15 cellular contexts compared by ENCODE assay signal in genomic region chr13:92767468-92767867, GRCh38.
DNase-seq lines count a peak whose midpoint lies in the region; ATAC-seq and TF ChIP-seq lines count a peak whose summit lies in the region.
"Had no signal": no experiment of that assay in that cellular context is flagged by ENCODE, and none has a peak within 500 bp of the region (broad histone marks: within the 10 kb centered on the region; RNA-seq: fewer than 3 reads in every experiment).

No MANE protein-coding gene starts in this region.

- H2AFZ ChIP-seq in mesenchymal stem cell (ENCODE audit: low read depth, low read length), result no peak overlapping the region
- no peak overlapping the region for H2AFZ ChIP-seq in mammary epithelial cell (ENCODE audit: low read depth, low read length)

- H3K4me1 Mint-ChIP-seq in CD14-positive monocyte, result no peaks in the 10 kb centered on the region
- H3K4me1 Mint-ChIP-seq in activated naive CD4-positive, alpha-beta T cell treated with anti-CD3 and anti-CD28 coated beads for 36 hours (ENCODE audit: low read depth), result no peaks in the 10 kb centered on the region
- H3K4me1 Mint-ChIP-seq: IgD-negative memory B cell had no signal

- H3K27me3 ChIP-seq in mesenchymal stem cell (ENCODE audit: control insufficient read depth in 1 of 2, insufficient read depth in 1 of 2, low read length in 2 of 2) (no peaks in the 10 kb centered on the region), mammary epithelial cell (ENCODE audit: insufficient read depth, low read length) (no peaks in the 10 kb centered on the region)
- H3K27me3 ChIP-seq: BLaER1 had no signal

- in situ Hi-C loops in mammary epithelial cell (cut with MboI; ENCODE audit: low sequenced_read_pairs in 2 of 2), result no loop called here

- H2BK12ac ChIP-seq in mesenchymal stem cell (ENCODE audit: low read length in 2 of 2), result no peak overlapping the region

- no peak overlapping the region for H3K4me3 Mint-ChIP-seq in CD14-positive monocyte
- no peak overlapping the region for H3K4me3 Mint-ChIP-seq in activated naive CD4-positive, alpha-beta T cell treated with anti-CD3 and anti-CD28 coated beads for 36 hours
- H3K4me3 Mint-ChIP-seq: IgD-negative memory B cell had no signal

- H4K8ac ChIP-seq in mesenchymal stem cell (ENCODE audit: low read length), result no peak overlapping the region

- no peaks in the 10 kb centered on the region for H3K4me1 ChIP-seq in mesenchymal stem cell (ENCODE audit: control insufficient read depth, insufficient read depth, low read depth, low read length)
- H3K4me1 ChIP-seq in mammary epithelial cell (ENCODE audit: insufficient read depth, low read length), result no peaks in the 10 kb centered on the region
- H3K4me1 ChIP-seq: BLaER1 had no signal

- ATAC-seq in GM18867 (IDR thresholded peaks at IDR 0.05; ENCODE audit: unreplicated experiment) (peak; percentile 87), HG03432 (IDR thresholded peaks at IDR 0.05; ENCODE audit: unreplicated experiment) (peak; percentile 85)

- H3K79me2 ChIP-seq in mammary epithelial cell (ENCODE audit: insufficient read depth, low read length), result no peaks in the 10 kb centered on the region

- peaks cover 12 to 24% (median 22%) of the 10 kb centered on the region in 7 donors for H3K9me3 Mint-ChIP-seq in CD14-positive monocyte
- H3K9me3 Mint-ChIP-seq in activated naive CD4-positive, alpha-beta T cell treated with anti-CD3 and anti-CD28 coated beads for 36 hours, result peaks cover 4% of the 10 kb centered on the region

- no peaks in the 10 kb centered on the region for H4K20me1 ChIP-seq in mammary epithelial cell (ENCODE audit: insufficient read depth, low read length)
- H4K20me1 ChIP-seq: BLaER1 had no signal

- H3K4me3 ChIP-seq in mesenchymal stem cell (ENCODE audit: insufficient read depth in 1 of 2, low read depth in 1 of 2, low read length in 2 of 2) (no peak overlapping the region), mammary epithelial cell (replicated peaks in 1 of 3; ENCODE audit: insufficient read depth in 1 of 3, low read depth in 2 of 3, low read length in 3 of 3) (no peak overlapping the region)
- H3K4me3 ChIP-seq: BLaER1 had no signal

- H2AK5ac ChIP-seq in mesenchymal stem cell (ENCODE audit: low read length, severe bottlenecking), result no peak overlapping the region

- no peak overlapping the region for H4K91ac ChIP-seq in mesenchymal stem cell (ENCODE audit: low read length)

- no peak for TF ChIP-seq CTCF in CD14-positive monocyte (IDR thresholded peaks at IDR 0.05)
- no peak for TF ChIP-seq CTCF in mammary epithelial cell (conservative IDR thresholded peaks at IDR 0.05 in 1 of 2, IDR thresholded peaks at IDR 0.05 in 1 of 2; ENCODE audit: extremely low read depth in 1 of 2, insufficient read depth in 1 of 2, low read depth in 1 of 2, low read length in 2 of 2)

- H3K27me3 Mint-ChIP-seq in CD14-positive monocyte (ENCODE audit: low read depth in 3 of 3), result peaks cover 0 to 3% (median 0%) of the 10 kb centered on the region in 3 donors
- H3K27me3 Mint-ChIP-seq in activated naive CD4-positive, alpha-beta T cell treated with anti-CD3 and anti-CD28 coated beads for 36 hours (ENCODE audit: low read depth), result no peaks in the 10 kb centered on the region
- H3K27me3 Mint-ChIP-seq: IgD-negative memory B cell had no signal

- H3K23ac ChIP-seq in mesenchymal stem cell (ENCODE audit: low read length in 2 of 2), result no peak overlapping the region

- CTCF ChIA-PET in mammary epithelial cell (lab: Charles Lee; ENCODE audit: low non-redundant PET), result no interaction called here
- CTCF ChIA-PET in activated naive CD4-positive, alpha-beta T cell treated with anti-CD3 and anti-CD28 coated beads for 36 hours (lab: Charles Lee), result no interaction called here

- H2BK120ac ChIP-seq in mesenchymal stem cell (ENCODE audit: low read depth, low read length), result no peak overlapping the region

- H3K27ac ChIP-seq in mesenchymal stem cell (ENCODE audit: low read length, poor library complexity, severe bottlenecking), result no peak overlapping the region
- no peak overlapping the region for H3K27ac ChIP-seq in mammary epithelial cell (ENCODE audit: insufficient read depth, low read depth, low read length)
- H3K27ac ChIP-seq: BLaER1 had no signal

- no peak overlapping the region for H2BK15ac ChIP-seq in mesenchymal stem cell (ENCODE audit: low read depth, poor library complexity, severe bottlenecking)

- no peaks in the 10 kb centered on the region for H3K79me1 ChIP-seq in mesenchymal stem cell (replicated peaks; ENCODE audit: low read length, poor library complexity, severe bottlenecking)

- H3K27ac Mint-ChIP-seq in CD14-positive monocyte, result no peak overlapping the region
- no peak overlapping the region for H3K27ac Mint-ChIP-seq in activated naive CD4-positive, alpha-beta T cell treated with anti-CD3 and anti-CD28 coated beads for 36 hours
- H3K27ac Mint-ChIP-seq: IgD-negative memory B cell had no signal

- H3K36me3 ChIP-seq in mesenchymal stem cell (ENCODE audit: control insufficient read depth in 1 of 2, insufficient read depth in 2 of 2, low read depth in 1 of 2, low read length in 2 of 2), result no peaks in the 10 kb centered on the region
- no peaks in the 10 kb centered on the region for H3K36me3 ChIP-seq in mammary epithelial cell (ENCODE audit: insufficient read depth, low read length)
- H3K36me3 ChIP-seq: BLaER1 had no signal

- H3K14ac ChIP-seq in mesenchymal stem cell (ENCODE audit: low read length in 2 of 2), result no peak overlapping the region

- H3K9ac ChIP-seq in mesenchymal stem cell (ENCODE audit: low read length) (no peak overlapping the region), mammary epithelial cell (ENCODE audit: insufficient read depth, low read length) (no peak overlapping the region)
- H3K9ac ChIP-seq: BLaER1 had no signal

- no TSS peak for BruUV-seq in mammary epithelial cell (replicated peaks; lab: Mats Ljungman, UMichigan)

- no peak overlapping the region for H2BK5ac ChIP-seq in mesenchymal stem cell (ENCODE audit: low read depth, low read length, poor library complexity, severe bottlenecking)

- dilution Hi-C loops in mammary epithelial cell (cut with HindIII; ENCODE audit: low sequenced_read_pairs), result no loop called here

- H3K18ac ChIP-seq in mesenchymal stem cell (ENCODE audit: low read depth in 1 of 2, low read length in 2 of 2), result no peak overlapping the region

- no peaks in the 10 kb centered on the region for H3K36me3 Mint-ChIP-seq in CD14-positive monocyte
- no peaks in the 10 kb centered on the region for H3K36me3 Mint-ChIP-seq in activated naive CD4-positive, alpha-beta T cell treated with anti-CD3 and anti-CD28 coated beads for 36 hours (ENCODE audit: low read depth)
- H3K36me3 Mint-ChIP-seq: IgD-negative memory B cell had no signal

- H3K4me2 ChIP-seq in mesenchymal stem cell (ENCODE audit: low read length, poor library complexity, severe bottlenecking), result no peak overlapping the region
- H3K4me2 ChIP-seq in mammary epithelial cell (ENCODE audit: insufficient read depth, low read depth, low read length), result no peak overlapping the region
- H3K4me2 ChIP-seq: BLaER1 had no signal

- H3K9me3 ChIP-seq in mesenchymal stem cell (ENCODE audit: control insufficient read depth, low read length) (peaks cover 5% of the 10 kb centered on the region), mammary epithelial cell (replicated peaks; ENCODE audit: insufficient read depth, low read length) (no peaks in the 10 kb centered on the region)

- intact Hi-C loops in CD14-positive monocyte (cut with micrococcal nuclease), result no loop called here
- intact Hi-C loops in mammary epithelial cell (cut with micrococcal nuclease), result no loop called here
- intact Hi-C loops in activated naive CD4-positive, alpha-beta T cell treated with anti-CD3 and anti-CD28 coated beads for 36 hours (cut with micrococcal nuclease), result no loop called here

- no peak overlapping the region for H3K4ac ChIP-seq in mesenchymal stem cell (ENCODE audit: low read depth in 1 of 2, low read length in 2 of 2)

- 88% methylated on average over 3 of the region's 3 CpGs for WGBS in mesenchymal stem cell
- WGBS in mammary epithelial cell (ENCODE audit: low coverage, missing lambda C conversion rate), result 54% methylated on average over 3 of the region's 3 CpGs

- peak; percentile 87 for DNase-seq in OCI-M1 (lab: John Stamatoyannopoulos, UW)
- DNase-seq in mesenchymal stem cell, result peak; percentile 3
- DNase-seq in CD14-positive monocyte (ENCODE audit: low spot score), result no peak
- DNase-seq in mammary epithelial cell, result no peak
- DNase-seq in activated naive CD4-positive, alpha-beta T cell treated with anti-CD3 and anti-CD28 coated beads for 36 hours, result no peak
- DNase-seq: DMS 273 treated with DMSO at 0.1 percent for 48 hours, NCI-H1092, NCI-H1694, NCI-H446, NCI-H748 treated with DMSO at 0.1 percent for 48 hours, T-helper 2 cell had no signal

Comparison
In these comparisons a context has a peak if more than half of its experiments do, and no peak if none do; other contexts are left out.
1. DNase-seq: peak in OCI-M1 (single experiment) and mesenchymal stem cell (single experiment); none in CD14-positive monocyte (single experiment), mammary epithelial cell (single experiment) and activated naive CD4-positive, alpha-beta T cell treated with anti-CD3 and anti-CD28 coated beads for 36 hours (single experiment).